In genomic region chr12:53466640-53467039, GRCh38 we compare ENCODE assay signal across 21 cellular contexts. TPM values are rescaled to one million over a fixed set of nuclear protein-coding genes. Genes with fewer than 3 reads are reported as not detected.
DNase-seq lines count a peak whose midpoint lies in the region; ATAC-seq, FAIRE-seq and TF ChIP-seq lines count a peak whose summit lies in the region.
"Had no signal": no experiment of that assay in that cellular context is flagged by ENCODE, and none has a peak within 500 bp of the region (broad histone marks: within the 10 kb centered on the region; RNA-seq: fewer than 3 reads in every experiment).

No MANE protein-coding gene starts in this region.

- no TSS peak for BruUV-seq in HepG2 (replicated peaks; lab: Mats Ljungman, UMichigan)

- H3K4me3 Mint-ChIP-seq in stimulated activated naive CD8-positive, alpha-beta T cell treated with anti-CD3 and anti-CD28 coated beads, Interleukin-15, Interleukin-2, amounts not matched to agents 100 ng/mL and 50 ng/mL, for 24 hours = no peak overlapping the region
- no peak overlapping the region for H3K4me3 Mint-ChIP-seq in activated CD8-positive, alpha-beta T cell treated with anti-CD3 and anti-CD28 coated beads, Interleukin-2, amount 10 ng/mL, durations not matched to agents 7 days and 5 days
- H3K4me3 Mint-ChIP-seq: brain; naive thymus-derived CD4-positive, alpha-beta T cell; T-cell had no signal

- CTCF ChIA-PET in activated CD8-positive, alpha-beta T cell treated with anti-CD3 and anti-CD28 coated beads, Interleukin-2, amount 10 ng/mL, durations not matched to agents 7 days and 5 days (lab: Charles Lee) = interaction anchor here (3.1 kb wide), 1 partner anchor 10 kb away, joined by 15 read pairs; no protein-coding TSS in a partner anchor
- CTCF ChIA-PET in HepG2 (lab: Yijun Ruan, JAX; ENCODE audit: low intra/inter-chr PET ratio, low total read pairs) = no interaction called here

- peaks cover 44% of the 10 kb centered on the region for H3K4me1 Mint-ChIP-seq in stimulated activated naive CD8-positive, alpha-beta T cell treated with anti-CD3 and anti-CD28 coated beads, Interleukin-15, Interleukin-2, amounts not matched to agents 100 ng/mL and 50 ng/mL, for 24 hours (ENCODE audit: low read depth)
- H3K4me1 Mint-ChIP-seq in activated CD8-positive, alpha-beta T cell treated with anti-CD3 and anti-CD28 coated beads, Interleukin-2, amount 10 ng/mL, durations not matched to agents 7 days and 5 days (ENCODE audit: low read depth) = peaks cover 22% of the 10 kb centered on the region

- H3K9me3 Mint-ChIP-seq in stimulated activated naive CD8-positive, alpha-beta T cell treated with anti-CD3 and anti-CD28 coated beads, Interleukin-15, Interleukin-2, amounts not matched to agents 100 ng/mL and 50 ng/mL, for 24 hours = no peaks in the 10 kb centered on the region
- H3K9me3 Mint-ChIP-seq in activated CD8-positive, alpha-beta T cell treated with anti-CD3 and anti-CD28 coated beads, Interleukin-2, amount 10 ng/mL, durations not matched to agents 7 days and 5 days (ENCODE audit: insufficient read depth) = no peaks in the 10 kb centered on the region
- H3K9me3 Mint-ChIP-seq: brain, T-cell had no signal

- H3K9me3 ChIP-seq in HepG2 (ENCODE audit: low read length) = no peaks in the 10 kb centered on the region
- H3K9me3 ChIP-seq: Caco-2, esophagus squamous epithelium, lower lobe of right lung, thyroid gland had no signal

- no peaks in the 10 kb centered on the region for H3K27me3 Mint-ChIP-seq in stimulated activated naive CD8-positive, alpha-beta T cell treated with anti-CD3 and anti-CD28 coated beads, Interleukin-15, Interleukin-2, amounts not matched to agents 100 ng/mL and 50 ng/mL, for 24 hours
- H3K27me3 Mint-ChIP-seq in activated CD8-positive, alpha-beta T cell treated with anti-CD3 and anti-CD28 coated beads, Interleukin-2, amount 10 ng/mL, durations not matched to agents 7 days and 5 days (ENCODE audit: low read depth) = no peaks in the 10 kb centered on the region
- H3K27me3 Mint-ChIP-seq: naive thymus-derived CD4-positive, alpha-beta T cell; T-cell had no signal

- POLR2A ChIA-PET in activated CD8-positive, alpha-beta T cell treated with anti-CD3 and anti-CD28 coated beads, Interleukin-2, amount 10 ng/mL, durations not matched to agents 7 days and 5 days (lab: Charles Lee) = no interaction called here
- POLR2A ChIA-PET in HepG2 (lab: Yijun Ruan, JAX) = no interaction called here

- no peak overlapping the region for H3K9ac ChIP-seq in HepG2 (ENCODE audit: insufficient read depth, low read depth, low read length)

- no peak for ATAC-seq in stimulated activated naive CD8-positive, alpha-beta T cell treated with anti-CD3 and anti-CD28 coated beads, Interleukin-15, Interleukin-2, amounts not matched to agents 100 U/mL and 50 U/mL, for 24 hours
- ATAC-seq in activated CD8-positive, alpha-beta T cell treated with anti-CD3 and anti-CD28 coated beads, Interleukin-2, amount 10 ng/mL, durations not matched to agents 7 days and 5 days = no peak
- ATAC-seq in HepG2 = no peak
- no peak for ATAC-seq in HG02970 (IDR thresholded peaks at IDR 0.05; ENCODE audit: low FRiP score, unreplicated experiment)
- ATAC-seq in GM19463 (IDR thresholded peaks at IDR 0.05; ENCODE audit: unreplicated experiment) = no peak
- no peak for ATAC-seq in GM18907 (IDR thresholded peaks at IDR 0.05; ENCODE audit: unreplicated experiment)
- ATAC-seq: lower lobe of right lung; naive thymus-derived CD4-positive, alpha-beta T cell; T-cell had no signal

- no peak for DNase-seq in stimulated activated naive CD8-positive, alpha-beta T cell treated with anti-CD3 and anti-CD28 coated beads, Interleukin-15, Interleukin-2, amounts not matched to agents 100 U/mL and 50 U/mL, for 24 hours
- no peak for DNase-seq in activated CD8-positive, alpha-beta T cell treated with anti-CD3 and anti-CD28 coated beads, Interleukin-2, amount 10 ng/mL, durations not matched to agents 7 days and 5 days
- DNase-seq in HepG2 (ENCODE audit: low spot score) (no peak), Kasumi-1 (lab: John Stamatoyannopoulos, UW) (no peak)
- DNase-seq: AML-193; esophagus squamous epithelium; KG1; lower lobe of right lung; naive thymus-derived CD4-positive, alpha-beta T cell; NCI-H1105; T-cell; thyroid gland had no signal

- peaks cover 45 to 95% of the 10 kb centered on the region in 2 experiments for H3K36me3 ChIP-seq in HepG2 (replicated peaks in 1 of 2; ENCODE audit: control insufficient read depth in 1 of 2, insufficient read depth in 2 of 2, low read length in 2 of 2)

- TF ChIP-seq EP300 in HepG2 (IDR thresholded peaks at IDR 0.05; ENCODE audit: low read depth in 2 of 2, low read length in 2 of 2) (no peak), HepG2 (CRISPR knock-in tag; IDR thresholded peaks at IDR 0.05; ENCODE audit: borderline replicate concordance) (no peak)

- H3K4me2 ChIP-seq in HepG2 (ENCODE audit: low read depth, low read length) = no peak overlapping the region
- H3K4me2 ChIP-seq: smooth muscle cell had no signal

- peak overlapping the region; percentile 61 for H3K27ac Mint-ChIP-seq in stimulated activated naive CD8-positive, alpha-beta T cell treated with anti-CD3 and anti-CD28 coated beads, Interleukin-15, Interleukin-2, amounts not matched to agents 100 ng/mL and 50 ng/mL, for 24 hours
- peak overlapping the region; percentile 5 for H3K27ac Mint-ChIP-seq in activated CD8-positive, alpha-beta T cell treated with anti-CD3 and anti-CD28 coated beads, Interleukin-2, amount 10 ng/mL, durations not matched to agents 7 days and 5 days

- H3K27me3 ChIP-seq in HepG2 (ENCODE audit: control insufficient read depth in 1 of 2, insufficient read depth in 2 of 2, low read length in 2 of 2) = no peaks in the 10 kb centered on the region
- H3K27me3 ChIP-seq: esophagus squamous epithelium, thyroid gland had no signal

- no peak for FAIRE-seq in HepG2 (lab: Jason Lieb, UNC)
- FAIRE-seq: H54 had no signal

- peaks cover 46% of the 10 kb centered on the region for H3K79me2 ChIP-seq in HepG2 (ENCODE audit: insufficient read depth, low read length)

- H3K27ac ChIP-seq in HepG2 (ENCODE audit: extremely low read length, insufficient read depth, low read length) = no peak overlapping the region
- H3K27ac ChIP-seq: esophagus squamous epithelium, lower lobe of right lung, thyroid gland had no signal

- TF ChIP-seq POLR2A in HepG2 (IDR thresholded peaks at IDR 0.05; ENCODE audit: insufficient read depth in 1 of 2, low read depth in 2 of 2, low read length in 2 of 2) = no peak

- H3K4me1 ChIP-seq in HepG2 (ENCODE audit: insufficient read depth, low read length) = peaks cover 41% of the 10 kb centered on the region
- H3K4me1 ChIP-seq: Caco-2, lower lobe of right lung, thyroid gland had no signal

- H3K36me3 Mint-ChIP-seq in stimulated activated naive CD8-positive, alpha-beta T cell treated with anti-CD3 and anti-CD28 coated beads, Interleukin-15, Interleukin-2, amounts not matched to agents 100 ng/mL and 50 ng/mL, for 24 hours (ENCODE audit: low read depth) = peaks cover 85% of the 10 kb centered on the region
- peaks cover 82% of the 10 kb centered on the region for H3K36me3 Mint-ChIP-seq in activated CD8-positive, alpha-beta T cell treated with anti-CD3 and anti-CD28 coated beads, Interleukin-2, amount 10 ng/mL, durations not matched to agents 7 days and 5 days (ENCODE audit: low read depth)

- intact Hi-C loops in HepG2 (cut with micrococcal nuclease; ENCODE audit: unreplicated experiment) = no loop called here

- no peak overlapping the region for H3K4me3 ChIP-seq in HepG2 (replicated peaks in 1 of 3; ENCODE audit: insufficient read depth in 1 of 3, low read depth in 2 of 3, low read length in 3 of 3)
- H3K4me3 ChIP-seq: esophagus squamous epithelium, lower lobe of right lung, smooth muscle cell, thyroid gland had no signal

- 97% methylated on average over 4 of the region's 4 CpGs for WGBS in HepG2 (ENCODE audit: low lambda C conversion rate)

- TF ChIP-seq CTCF in HepG2 (CRISPR knock-in tag; IDR thresholded peaks at IDR 0.05) = no peak

- no peak overlapping the region for H2AFZ ChIP-seq in HepG2 (ENCODE audit: low read length)

- in situ Hi-C loops in HepG2 (cut with HindIII; ENCODE audit: extremely low pct_ligation_motif_present, low pct_unique_long_range_greater_than_20kb) = no loop called here

- TF ChIP-seq RAD21 in HepG2 (CRISPR knock-in tag; IDR thresholded peaks at IDR 0.05) = no peak

- H4K20me1 ChIP-seq in HepG2 (ENCODE audit: insufficient read depth, low read length) = peaks cover 55% of the 10 kb centered on the region

RNA-seq across cellular contexts. Expression of gene PCBP2, which starts 14.7 kb away (rescaled TPM):
- total RNA-seq in activated CD8-positive, alpha-beta T cell treated with anti-CD3 and anti-CD28 coated beads, Interleukin-2, amount 10 ng/mL, durations not matched to agents 7 days and 5 days = 100 to 1,000 TPM; 813 to 836 TPM
- 154 and 265 TPM in 2 replicates for total RNA-seq in HepG2 (2016; rRNA removed; fragmentation: Illumina TruSeq; extraction: Trizol)
- total RNA-seq in HepG2 (2016; cell fraction: cytosol; rRNA removed; fragmentation: Illumina TruSeq; extraction: Trizol; ENCODE audit: low read depth) = 156 and 172 TPM in 2 replicates
- total RNA-seq in HepG2 (2016; cell fraction: insoluble cytoplasmic fraction; rRNA removed; fragmentation: Illumina TruSeq; extraction: Trizol) = 132 and 265 TPM in 2 replicates
- total RNA-seq in HepG2 (2016; cell fraction: membrane; rRNA removed; fragmentation: Illumina TruSeq; extraction: Trizol) = 447 and 497 TPM in 2 replicates
- total RNA-seq in HepG2 (2016; cell fraction: nucleus; rRNA removed; fragmentation: Illumina TruSeq; extraction: Trizol) = 279 and 306 TPM in 2 replicates
- 345 and 390 TPM in 2 replicates for polyA plus RNA-seq in HepG2 (2011; rRNA removed)
- polyA plus RNA-seq in HepG2 (2011; cell fraction: cytosol; rRNA removed) = 323 and 364 TPM in 2 replicates
- 477 and 513 TPM in 2 replicates for polyA plus RNA-seq in HepG2 (2011; cell fraction: nucleus; rRNA removed)
- 786 and 1,014 TPM in 2 replicates for polyA plus RNA-seq in HepG2 (2012)
- 954 and 1,027 TPM in 2 replicates for polyA plus RNA-seq in HepG2 (2016; cell fraction: cytosol; fragmentation: Illumina TruSeq; extraction: Trizol; ENCODE audit: low read depth)
- 599 and 702 TPM in 2 replicates for polyA plus RNA-seq in HepG2 (2016; cell fraction: insoluble cytoplasmic fraction; fragmentation: Illumina TruSeq; extraction: Trizol; ENCODE audit: low read depth)
- polyA plus RNA-seq in HepG2 (2016; cell fraction: membrane; fragmentation: Illumina TruSeq; extraction: Trizol; ENCODE audit: low read depth) = 1,162 and 1,386 TPM in 2 replicates
- 670 and 689 TPM in 2 replicates for polyA plus RNA-seq in HepG2 (2016; cell fraction: nucleus; fragmentation: Illumina TruSeq; extraction: Trizol; ENCODE audit: insufficient read depth, low read depth)
- 709 and 1,043 TPM in 2 replicates for polyA minus RNA-seq in HepG2 (2011; rRNA and poly(A)+ RNA removed; ENCODE audit: low replicate concordance)
- 515 and 646 TPM in 2 replicates for polyA minus RNA-seq in HepG2 (2011; cell fraction: cytosol; rRNA and poly(A)+ RNA removed)
- polyA minus RNA-seq in HepG2 (2011; cell fraction: nucleus; rRNA and poly(A)+ RNA removed) = 549 and 596 TPM in 2 replicates

RNA-seq across cellular contexts. Expression of gene PRR13, which starts 25.1 kb away (rescaled TPM):
- 100 to 1,000 TPM; 220 TPM for total RNA-seq in activated CD8-positive, alpha-beta T cell treated with anti-CD3 and anti-CD28 coated beads, Interleukin-2, amount 10 ng/mL, durations not matched to agents 7 days and 5 days
- 102 and 109 TPM in 2 replicates for total RNA-seq in HepG2 (2016; rRNA removed; fragmentation: Illumina TruSeq; extraction: Trizol)
- 78.3 and 97.6 TPM in 2 replicates for total RNA-seq in HepG2 (2016; cell fraction: cytosol; rRNA removed; fragmentation: Illumina TruSeq; extraction: Trizol; ENCODE audit: low read depth)
- 99.2 and 114 TPM in 2 replicates for total RNA-seq in HepG2 (2016; cell fraction: insoluble cytoplasmic fraction; rRNA removed; fragmentation: Illumina TruSeq; extraction: Trizol)
- 113 and 134 TPM in 2 replicates for total RNA-seq in HepG2 (2016; cell fraction: membrane; rRNA removed; fragmentation: Illumina TruSeq; extraction: Trizol)
- total RNA-seq in HepG2 (2016; cell fraction: nucleus; rRNA removed; fragmentation: Illumina TruSeq; extraction: Trizol) = 37.8 and 46.1 TPM in 2 replicates
- polyA plus RNA-seq in HepG2 (2011; rRNA removed) = 65.0 and 70.4 TPM in 2 replicates
- polyA plus RNA-seq in HepG2 (2011; cell fraction: cytosol; rRNA removed) = 58.7 and 62.8 TPM in 2 replicates
- 20.0 and 31.0 TPM in 2 replicates for polyA plus RNA-seq in HepG2 (2011; cell fraction: nucleus; rRNA removed)
- polyA plus RNA-seq in HepG2 (2012) = 99.5 and 141 TPM in 2 replicates
- polyA plus RNA-seq in HepG2 (2016; cell fraction: cytosol; fragmentation: Illumina TruSeq; extraction: Trizol; ENCODE audit: low read depth) = 115 and 156 TPM in 2 replicates
- polyA plus RNA-seq in HepG2 (2016; cell fraction: insoluble cytoplasmic fraction; fragmentation: Illumina TruSeq; extraction: Trizol; ENCODE audit: low read depth) = 164 and 180 TPM in 2 replicates
- 149 and 177 TPM in 2 replicates for polyA plus RNA-seq in HepG2 (2016; cell fraction: membrane; fragmentation: Illumina TruSeq; extraction: Trizol; ENCODE audit: low read depth)
- polyA plus RNA-seq in HepG2 (2016; cell fraction: nucleus; fragmentation: Illumina TruSeq; extraction: Trizol; ENCODE audit: insufficient read depth, low read depth) = 113 and 118 TPM in 2 replicates
- polyA minus RNA-seq in HepG2 (2011; rRNA and poly(A)+ RNA removed; ENCODE audit: low replicate concordance) = 59.9 and 104 TPM in 2 replicates
- 20.7 and 32.5 TPM in 2 replicates for polyA minus RNA-seq in HepG2 (2011; cell fraction: cytosol; rRNA and poly(A)+ RNA removed)
- polyA minus RNA-seq in HepG2 (2011; cell fraction: nucleus; rRNA and poly(A)+ RNA removed) = 18.5 and 23.0 TPM in 2 replicates

RNA-seq across cellular contexts. Expression of gene MAP3K12, which starts 32.6 kb away (rescaled TPM):
- 10 to 100 TPM; 22.7 to 22.9 TPM for total RNA-seq in activated CD8-positive, alpha-beta T cell treated with anti-CD3 and anti-CD28 coated beads, Interleukin-2, amount 10 ng/mL, durations not matched to agents 7 days and 5 days
- total RNA-seq in HepG2 (2016; rRNA removed; fragmentation: Illumina TruSeq; extraction: Trizol) = 0.13 and 0.20 TPM in 2 replicates
- total RNA-seq in HepG2 (2016; cell fraction: cytosol; rRNA removed; fragmentation: Illumina TruSeq; extraction: Trizol; ENCODE audit: low read depth) = under 0.01 and 0.10 TPM in 2 replicates
- 0.25 and 0.28 TPM in 2 replicates for total RNA-seq in HepG2 (2016; cell fraction: insoluble cytoplasmic fraction; rRNA removed; fragmentation: Illumina TruSeq; extraction: Trizol)
- 0.03 and 0.25 TPM in 2 replicates for total RNA-seq in HepG2 (2016; cell fraction: membrane; rRNA removed; fragmentation: Illumina TruSeq; extraction: Trizol)
- total RNA-seq in HepG2 (2016; cell fraction: nucleus; rRNA removed; fragmentation: Illumina TruSeq; extraction: Trizol) = 0.16 and 0.28 TPM in 2 replicates
- polyA plus RNA-seq in HepG2 (2011; rRNA removed) = 1.1 and 1.3 TPM in 2 replicates
- polyA plus RNA-seq in HepG2 (2011; cell fraction: cytosol; rRNA removed) = 0.23 and 0.60 TPM in 2 replicates
- polyA plus RNA-seq in HepG2 (2011; cell fraction: nucleus; rRNA removed) = 5.5 and 6.6 TPM in 2 replicates
- polyA plus RNA-seq in HepG2 (2012) = 1.9 and 2.3 TPM in 2 replicates
- 0.02 TPM in 1 of 2 replicates, not detected in the other for polyA plus RNA-seq in HepG2 (2016; cell fraction: cytosol; fragmentation: Illumina TruSeq; extraction: Trizol; ENCODE audit: low read depth)
- polyA plus RNA-seq in HepG2 (2016; cell fraction: insoluble cytoplasmic fraction; fragmentation: Illumina TruSeq; extraction: Trizol; ENCODE audit: low read depth) = 0.05 and 0.10 TPM in 2 replicates
- not detected in 2 replicates for polyA plus RNA-seq in HepG2 (2016; cell fraction: membrane; fragmentation: Illumina TruSeq; extraction: Trizol; ENCODE audit: low read depth)
- 0.34 and 1.5 TPM in 2 replicates for polyA plus RNA-seq in HepG2 (2016; cell fraction: nucleus; fragmentation: Illumina TruSeq; extraction: Trizol; ENCODE audit: insufficient read depth, low read depth)
- polyA minus RNA-seq in HepG2 (2011; rRNA and poly(A)+ RNA removed; ENCODE audit: low replicate concordance) = 1.4 and 3.4 TPM in 2 replicates
- 0.26 and 0.49 TPM in 2 replicates for polyA minus RNA-seq in HepG2 (2011; cell fraction: cytosol; rRNA and poly(A)+ RNA removed)
- 1.3 and 1.6 TPM in 2 replicates for polyA minus RNA-seq in HepG2 (2011; cell fraction: nucleus; rRNA and poly(A)+ RNA removed)

RNA-seq across cellular contexts. Expression of gene TARBP2, which starts 34.4 kb away (rescaled TPM):
- 10 to 100 TPM; 30.3 to 36.9 TPM for total RNA-seq in activated CD8-positive, alpha-beta T cell treated with anti-CD3 and anti-CD28 coated beads, Interleukin-2, amount 10 ng/mL, durations not matched to agents 7 days and 5 days
- 39.5 and 55.5 TPM in 2 replicates for total RNA-seq in HepG2 (2016; rRNA removed; fragmentation: Illumina TruSeq; extraction: Trizol)
- 73.3 and 74.5 TPM in 2 replicates for total RNA-seq in HepG2 (2016; cell fraction: cytosol; rRNA removed; fragmentation: Illumina TruSeq; extraction: Trizol; ENCODE audit: low read depth)
- total RNA-seq in HepG2 (2016; cell fraction: insoluble cytoplasmic fraction; rRNA removed; fragmentation: Illumina TruSeq; extraction: Trizol) = 37.9 and 54.0 TPM in 2 replicates
- total RNA-seq in HepG2 (2016; cell fraction: membrane; rRNA removed; fragmentation: Illumina TruSeq; extraction: Trizol) = 79.2 and 87.3 TPM in 2 replicates
- total RNA-seq in HepG2 (2016; cell fraction: nucleus; rRNA removed; fragmentation: Illumina TruSeq; extraction: Trizol) = 45.3 and 52.6 TPM in 2 replicates
- 47.0 and 49.2 TPM in 2 replicates for polyA plus RNA-seq in HepG2 (2011; rRNA removed)
- polyA plus RNA-seq in HepG2 (2011; cell fraction: cytosol; rRNA removed) = 34.4 and 52.5 TPM in 2 replicates
- polyA plus RNA-seq in HepG2 (2011; cell fraction: nucleus; rRNA removed) = 186 and 198 TPM in 2 replicates
- 22.1 and 25.4 TPM in 2 replicates for polyA plus RNA-seq in HepG2 (2012)
- 64.6 and 72.6 TPM in 2 replicates for polyA plus RNA-seq in HepG2 (2016; cell fraction: cytosol; fragmentation: Illumina TruSeq; extraction: Trizol; ENCODE audit: low read depth)
- 32.5 and 37.2 TPM in 2 replicates for polyA plus RNA-seq in HepG2 (2016; cell fraction: insoluble cytoplasmic fraction; fragmentation: Illumina TruSeq; extraction: Trizol; ENCODE audit: low read depth)
- polyA plus RNA-seq in HepG2 (2016; cell fraction: membrane; fragmentation: Illumina TruSeq; extraction: Trizol; ENCODE audit: low read depth) = 60.8 and 63.3 TPM in 2 replicates
- 85.1 and 85.5 TPM in 2 replicates for polyA plus RNA-seq in HepG2 (2016; cell fraction: nucleus; fragmentation: Illumina TruSeq; extraction: Trizol; ENCODE audit: insufficient read depth, low read depth)
- 46.1 and 74.4 TPM in 2 replicates for polyA minus RNA-seq in HepG2 (2011; rRNA and poly(A)+ RNA removed; ENCODE audit: low replicate concordance)
- polyA minus RNA-seq in HepG2 (2011; cell fraction: cytosol; rRNA and poly(A)+ RNA removed) = 11.2 and 16.6 TPM in 2 replicates
- 46.1 and 50.8 TPM in 2 replicates for polyA minus RNA-seq in HepG2 (2011; cell fraction: nucleus; rRNA and poly(A)+ RNA removed)

RNA-seq across cellular contexts. Expression of gene NPFF, which starts 40.6 kb away (rescaled TPM):
- total RNA-seq in activated CD8-positive, alpha-beta T cell treated with anti-CD3 and anti-CD28 coated beads, Interleukin-2, amount 10 ng/mL, durations not matched to agents 7 days and 5 days = not detected
- total RNA-seq in HepG2 (2016; rRNA removed; fragmentation: Illumina TruSeq; extraction: Trizol) = 0.51 TPM in 1 of 2 replicates, not detected in the other
- not detected in 2 replicates for total RNA-seq in HepG2 (2016; cell fraction: cytosol; rRNA removed; fragmentation: Illumina TruSeq; extraction: Trizol; ENCODE audit: low read depth)
- 0.56 TPM in 1 of 2 replicates, not detected in the other for total RNA-seq in HepG2 (2016; cell fraction: insoluble cytoplasmic fraction; rRNA removed; fragmentation: Illumina TruSeq; extraction: Trizol)
- not detected in 2 replicates for total RNA-seq in HepG2 (2016; cell fraction: membrane; rRNA removed; fragmentation: Illumina TruSeq; extraction: Trizol)
- total RNA-seq in HepG2 (2016; cell fraction: nucleus; rRNA removed; fragmentation: Illumina TruSeq; extraction: Trizol) = not detected in 2 replicates
- polyA plus RNA-seq in HepG2 (2011; rRNA removed) = not detected in 2 replicates
- not detected in 2 replicates for polyA plus RNA-seq in HepG2 (2011; cell fraction: cytosol; rRNA removed)
- 0.48 TPM in 1 of 2 replicates, not detected in the other for polyA plus RNA-seq in HepG2 (2011; cell fraction: nucleus; rRNA removed)
- 0.41 TPM in 1 of 2 replicates, not detected in the other for polyA plus RNA-seq in HepG2 (2012)
- 0.25 TPM in 1 of 2 replicates, not detected in the other for polyA plus RNA-seq in HepG2 (2016; cell fraction: cytosol; fragmentation: Illumina TruSeq; extraction: Trizol; ENCODE audit: low read depth)
- polyA plus RNA-seq in HepG2 (2016; cell fraction: insoluble cytoplasmic fraction; fragmentation: Illumina TruSeq; extraction: Trizol; ENCODE audit: low read depth) = not detected in 2 replicates
- polyA plus RNA-seq in HepG2 (2016; cell fraction: membrane; fragmentation: Illumina TruSeq; extraction: Trizol; ENCODE audit: low read depth) = not detected in 2 replicates
- polyA plus RNA-seq in HepG2 (2016; cell fraction: nucleus; fragmentation: Illumina TruSeq; extraction: Trizol; ENCODE audit: insufficient read depth, low read depth) = 1.2 TPM in 1 of 2 replicates, not detected in the other
- polyA minus RNA-seq in HepG2 (2011; rRNA and poly(A)+ RNA removed; ENCODE audit: low replicate concordance) = not detected in 2 replicates
- not detected in 2 replicates for polyA minus RNA-seq in HepG2 (2011; cell fraction: cytosol; rRNA and poly(A)+ RNA removed)
- not detected in 2 replicates for polyA minus RNA-seq in HepG2 (2011; cell fraction: nucleus; rRNA and poly(A)+ RNA removed)
- total RNA-seq: lower lobe of right lung; naive thymus-derived CD4-positive, alpha-beta T cell; posterior vena cava; smooth muscle cell; T-cell; thyroid gland had no signal
- polyA plus RNA-seq: naive thymus-derived CD4-positive, alpha-beta T cell had no signal

Comparison
In these comparisons a context has a peak if more than half of its experiments do, and no peak if none do; other contexts are left out.
1. RNA of gene MAP3K12, which starts 32.6 kb away (total RNA-seq): 22.7 to 22.9 TPM in activated CD8-positive, alpha-beta T cell treated with anti-CD3 and anti-CD28 coated beads, Interleukin-2, amount 10 ng/mL, durations not matched to agents 7 days and 5 days; under 0.01 to 0.28 TPM in HepG2; every median in the first group is over 10 times any median in the second.